ENCODE assay signal across 17 cellular contexts in genomic region chr9:14209399-14209990, GRCh38.
DNase-seq lines count a peak whose midpoint lies in the region; TF ChIP-seq lines count a peak whose summit lies in the region.
"Had no signal": no experiment of that assay in that cellular context is flagged by ENCODE, and none has a peak within 500 bp of the region (broad histone marks: within the 10 kb centered on the region; RNA-seq: fewer than 3 reads in every experiment).

No MANE protein-coding gene starts in this region.

- no peak overlapping the region for H2AFZ ChIP-seq in neural progenitor cell (replicated peaks)

- no peak overlapping the region for H3K4me2 ChIP-seq in neural progenitor cell

- H3K4me1 Mint-ChIP-seq in mesothelial cell of epicardium (peaks cover 87% of the 10 kb centered on the region), neural progenitor cell (peaks cover 30% of the 10 kb centered on the region)
- H3K4me1 Mint-ChIP-seq: activated naive CD4-positive, alpha-beta T cell treated with anti-CD3 and anti-CD28 coated beads, Interleukin-2, amount 50 U/mL, for 24 hours; CD4-positive, alpha-beta memory T cell had no signal

- peak overlapping the region; percentile 0; the same call in 1 of the 2 replicates for H3K4me3 ChIP-seq in MG63
- no peak overlapping the region for H3K4me3 ChIP-seq in neural progenitor cell
- H3K4me3 ChIP-seq in lower leg skin (ENCODE audit: low read depth, poor library complexity, severe bottlenecking): no peak overlapping the region
- H3K4me3 ChIP-seq: SJCRH30 had no signal

- peaks cover 4% of the 10 kb centered on the region for H3K4me1 ChIP-seq in neural progenitor cell

- H4K20me1 ChIP-seq in neural progenitor cell (ENCODE audit: low read depth): no peaks in the 10 kb centered on the region

- H3K27ac Mint-ChIP-seq in mesothelial cell of epicardium: peak overlapping the region; percentile 57
- no peak overlapping the region for H3K27ac Mint-ChIP-seq in neural progenitor cell
- H3K27ac Mint-ChIP-seq: activated naive CD4-positive, alpha-beta T cell treated with anti-CD3 and anti-CD28 coated beads, Interleukin-2, amount 50 U/mL, for 24 hours; CD4-positive, alpha-beta memory T cell had no signal

- no peaks in the 10 kb centered on the region for H3K9me3 ChIP-seq in MG63
- H3K9me3 ChIP-seq in neural progenitor cell (ENCODE audit: low read depth): no peaks in the 10 kb centered on the region
- H3K9me3 ChIP-seq: SJCRH30 had no signal

- intact Hi-C loops in lower leg skin (cut with DNase I; ENCODE audit: low total_unique reads): no loop called here

- H3K27me3 Mint-ChIP-seq in mesothelial cell of epicardium (ENCODE audit: low read depth) (no peaks in the 10 kb centered on the region), neural progenitor cell (ENCODE audit: insufficient read depth, low read depth) (peaks cover 5% of the 10 kb centered on the region)
- H3K27me3 Mint-ChIP-seq: activated naive CD4-positive, alpha-beta T cell treated with anti-CD3 and anti-CD28 coated beads, Interleukin-2, amount 50 U/mL, for 24 hours had no signal

- H3K79me2 ChIP-seq in neural progenitor cell (ENCODE audit: low read depth): no peaks in the 10 kb centered on the region

- H3F3A ChIP-seq in neural progenitor cell (ENCODE audit: low read depth): no peaks in the 10 kb centered on the region

- no peaks in the 10 kb centered on the region for H3K9me3 Mint-ChIP-seq in mesothelial cell of epicardium
- H3K9me3 Mint-ChIP-seq in neural progenitor cell: no peaks in the 10 kb centered on the region
- H3K9me3 Mint-ChIP-seq: activated naive CD4-positive, alpha-beta T cell treated with anti-CD3 and anti-CD28 coated beads, Interleukin-2, amount 50 U/mL, for 24 hours had no signal

- no peak overlapping the region for H3K4me3 Mint-ChIP-seq in mesothelial cell of epicardium
- no peak overlapping the region for H3K4me3 Mint-ChIP-seq in neural progenitor cell
- H3K4me3 Mint-ChIP-seq: activated naive CD4-positive, alpha-beta T cell treated with anti-CD3 and anti-CD28 coated beads, Interleukin-2, amount 50 U/mL, for 24 hours; CD4-positive, alpha-beta memory T cell had no signal

- TF ChIP-seq CTCF in VCaP (conservative IDR thresholded peaks at IDR 0.05): no peak
- no peak for TF ChIP-seq CTCF in mesothelial cell of epicardium (IDR thresholded peaks at IDR 0.05; ENCODE audit: unreplicated experiment)
- no peak for TF ChIP-seq CTCF in neural progenitor cell (IDR thresholded peaks at IDR 0.05)
- no peak for TF ChIP-seq CTCF in lower leg skin (IDR thresholded peaks at IDR 0.05)

- peaks cover 10% of the 10 kb centered on the region; the same call in 1 of the 2 replicates for H3K36me3 ChIP-seq in MG63
- no peaks in the 10 kb centered on the region for H3K36me3 ChIP-seq in neural progenitor cell

- peak overlapping the region; percentile 69 for H3K27ac ChIP-seq in VCaP
- H3K27ac ChIP-seq in neural progenitor cell: no peak overlapping the region
- H3K27ac ChIP-seq: SJCRH30 had no signal

- 78 to 82% methylated on average over 4 of the region's 4 CpGs for WGBS in lower leg skin, 2 donors

- no peak overlapping the region for H3K9ac ChIP-seq in neural progenitor cell

- no peak for TF ChIP-seq POLR2A in lower leg skin (IDR thresholded peaks at IDR 0.05)

- DNase-seq in NCI-H2196 (lab: John Stamatoyannopoulos, UW; ENCODE audit: unreplicated experiment) (peak; percentile 35), NCI-H2196 treated with DMSO at 0.1 percent for 48 hours (lab: John Stamatoyannopoulos, UW; ENCODE audit: unreplicated experiment) (no peak), MG63 (peak; percentile 65), mesothelial cell of epicardium (ENCODE audit: low spot score in 2 of 2, unreplicated experiment in 2 of 2) (no peak), neural progenitor cell (ENCODE audit: low spot score) (no peak), NCI-H2227 (lab: John Stamatoyannopoulos, UW; ENCODE audit: unreplicated experiment) (no peak), lower leg skin (ENCODE audit: low spot score in 2 of 2) (no peak)
- DNase-seq: ACHN; activated CD4-positive, alpha-beta T cell treated with anti-CD3 and anti-CD28 coated beads, Interleukin-2, amount 50 U/mL, for 48 hours; activated T-cell treated with anti-CD3 and anti-CD28 coated beads, Interleukin-2, amount 50 U/mL, for 1 hour; CD4-positive, alpha-beta memory T cell; H7; kidney; T1000 had no signal

- no peaks in the 10 kb centered on the region for H3K27me3 ChIP-seq in MG63
- H3K27me3 ChIP-seq in neural progenitor cell: no peaks in the 10 kb centered on the region
- H3K27me3 ChIP-seq: SJCRH30 had no signal

- H3K36me3 Mint-ChIP-seq in mesothelial cell of epicardium: peaks cover 5% of the 10 kb centered on the region
- no peaks in the 10 kb centered on the region for H3K36me3 Mint-ChIP-seq in neural progenitor cell
- H3K36me3 Mint-ChIP-seq: activated naive CD4-positive, alpha-beta T cell treated with anti-CD3 and anti-CD28 coated beads, Interleukin-2, amount 50 U/mL, for 24 hours; CD4-positive, alpha-beta memory T cell had no signal

Comparison
In these comparisons a context has a peak if more than half of its experiments do, and no peak if none do; other contexts are left out.
1. DNase-seq: peak in NCI-H2196 (single experiment) and MG63 (single experiment); none in NCI-H2196 treated with DMSO at 0.1 percent for 48 hours (single experiment), mesothelial cell of epicardium (0 of 2), neural progenitor cell (single experiment), NCI-H2227 (single experiment) and lower leg skin (0 of 2).